In the genomic region with DNA sequence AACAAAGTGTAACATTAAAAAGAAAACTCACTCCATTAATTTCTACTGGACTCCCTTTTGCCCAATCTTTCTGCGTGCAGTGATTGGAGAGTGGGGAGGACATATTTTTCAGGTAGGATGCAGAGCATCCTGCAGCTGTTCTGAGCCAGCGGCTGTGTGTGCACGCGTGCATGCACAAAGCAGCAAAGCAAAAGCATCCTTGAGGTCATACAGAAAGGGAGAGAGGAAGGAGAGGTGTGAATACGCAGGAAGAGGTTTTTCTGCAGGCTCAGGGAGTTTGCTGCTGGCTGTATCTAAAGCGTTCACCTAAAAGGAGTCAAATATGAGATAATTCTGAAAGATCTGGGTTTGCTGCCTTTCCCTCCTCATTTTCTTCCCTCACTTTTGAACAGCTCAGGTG, we compare ENCODE assay signal across 20 cellular contexts.
DNase-seq lines count a peak whose midpoint lies in the region; ATAC-seq lines count a peak whose summit lies in the region.
"Had no signal": no experiment of that assay in that cellular context is flagged by ENCODE, and none has a peak within 500 bp of the region (broad histone marks: within the 10 kb centered on the region; RNA-seq: fewer than 3 reads in every experiment).

No MANE protein-coding gene starts in this region.

- H3K4me3 Mint-ChIP-seq in activated CD4-positive, alpha-beta memory T cell treated with anti-CD3 and anti-CD28 coated beads for 36 hours: peak overlapping the region; percentile 59
- peak overlapping the region; percentile 57 for H3K4me3 Mint-ChIP-seq in activated naive CD8-positive, alpha-beta T cell treated with anti-CD3 and anti-CD28 coated beads, Interleukin-2, amount 10 ng/mL, durations not matched to agents 7 days and 5 days
- H3K4me3 Mint-ChIP-seq in stimulated activated naive B cell treated with anti-CD40 and anti-IgM and Interleukin-4, amounts not matched to agents 10 μg/mL and 1 μg/mL and 100 μg/mL, for 72 hours: no peak overlapping the region
- H3K4me3 Mint-ChIP-seq: brain; CD14-positive monocyte; IgD-negative memory B cell; naive B cell; stimulated activated memory B cell treated with anti-CD40 and anti-IgM and Interleukin-4, amounts not matched to agents 10 μg/mL and 1 μg/mL and 100 μg/mL, for 72 hours had no signal

- POLR2A ChIA-PET in activated CD4-positive, alpha-beta memory T cell treated with anti-CD3 and anti-CD28 coated beads for 36 hours (lab: Charles Lee): interaction anchor here (0.6 to 3.7 kb wide), 11 partner anchors 10 to 159 kb away, joined by 3 to 27 read pairs (median 5); partner anchors contain the start of gene IRF4
- POLR2A ChIA-PET in activated naive CD8-positive, alpha-beta T cell treated with anti-CD3 and anti-CD28 coated beads, Interleukin-2, amount 10 ng/mL, durations not matched to agents 7 days and 5 days (lab: Charles Lee): interaction anchor here (0.6 to 1.5 kb wide), 3 partner anchors 154 to 157 kb away, joined by 3 to 8 read pairs (median 3); partner anchors contain the start of gene IRF4

- DNase-seq in activated effector memory CD4-positive, alpha-beta T cell treated with anti-CD3 and anti-CD28 coated beads, Interleukin-2, amount 50 U/mL, for 16 hours: peak; percentile 74
- no peak for DNase-seq in activated effector memory CD4-positive, alpha-beta T cell treated with Interleukin-2 at 50 U/mL for 16 hours
- peak; percentile 74 for DNase-seq in activated CD4-positive, alpha-beta memory T cell treated with anti-CD3 and anti-CD28 coated beads for 36 hours
- no peak for DNase-seq in activated naive CD8-positive, alpha-beta T cell treated with anti-CD3 and anti-CD28 coated beads, Interleukin-2, amount 10 ng/mL, durations not matched to agents 7 days and 5 days
- no peak for DNase-seq in stimulated activated naive B cell treated with anti-CD40 and anti-IgM and Interleukin-4, amounts not matched to agents 10 μg/mL and 1 μg/mL and 100 μg/mL, for 72 hours
- DNase-seq: activated gamma-delta T cell treated with Interleukin-2 at 50 U/mL for 16 hours, colonic mucosa, DMS79 treated with DMSO at 0.1 percent for 48 hours, MG63, naive B cell, NCI-H82, PC-3, trophoblast cell had no signal

- CTCF ChIA-PET in activated CD4-positive, alpha-beta memory T cell treated with anti-CD3 and anti-CD28 coated beads for 36 hours (lab: Charles Lee): interaction anchor here (0.9 to 2.3 kb wide), 7 partner anchors 10 to 360 kb away, joined by 3 to 12 read pairs (median 5); no protein-coding TSS in a partner anchor

- no peaks in the 10 kb centered on the region for H3K27me3 Mint-ChIP-seq in activated CD4-positive, alpha-beta memory T cell treated with anti-CD3 and anti-CD28 coated beads for 36 hours
- H3K27me3 Mint-ChIP-seq in activated naive CD8-positive, alpha-beta T cell treated with anti-CD3 and anti-CD28 coated beads, Interleukin-2, amount 10 ng/mL, durations not matched to agents 7 days and 5 days: no peaks in the 10 kb centered on the region
- H3K27me3 Mint-ChIP-seq in stimulated activated naive B cell treated with anti-CD40 and anti-IgM and Interleukin-4, amounts not matched to agents 10 μg/mL and 1 μg/mL and 100 μg/mL, for 72 hours: no peaks in the 10 kb centered on the region
- H3K27me3 Mint-ChIP-seq: brain; IgD-negative memory B cell; naive B cell; stimulated activated memory B cell treated with anti-CD40 and anti-IgM and Interleukin-4, amounts not matched to agents 10 μg/mL and 1 μg/mL and 100 μg/mL, for 72 hours had no signal

- peak; percentile 83 for ATAC-seq in activated naive CD8-positive, alpha-beta T cell treated with anti-CD3 and anti-CD28 coated beads, Interleukin-2, amount 10 ng/mL, durations not matched to agents 7 days and 5 days (ENCODE audit: low read depth)
- no peak for ATAC-seq in stimulated activated naive B cell treated with anti-CD40 and anti-IgM and Interleukin-4, amounts not matched to agents 10 μg/mL and 1 μg/mL and 100 μg/mL, for 72 hours (replicated peaks)
- ATAC-seq in GM18861 (IDR thresholded peaks at IDR 0.05; ENCODE audit: unreplicated experiment) (no peak), GM21423 (IDR thresholded peaks at IDR 0.05; ENCODE audit: unreplicated experiment) (no peak), HG03342 (IDR thresholded peaks at IDR 0.05; ENCODE audit: unreplicated experiment) (no peak)
- ATAC-seq: PC-3; stimulated activated memory B cell treated with anti-CD40 and anti-IgM and Interleukin-4, amounts not matched to agents 10 μg/mL and 1 μg/mL and 100 μg/mL, for 72 hours had no signal

- H3K27ac Mint-ChIP-seq in activated CD4-positive, alpha-beta memory T cell treated with anti-CD3 and anti-CD28 coated beads for 36 hours: peak overlapping the region; percentile 97
- H3K27ac Mint-ChIP-seq in activated naive CD8-positive, alpha-beta T cell treated with anti-CD3 and anti-CD28 coated beads, Interleukin-2, amount 10 ng/mL, durations not matched to agents 7 days and 5 days: peak overlapping the region; percentile 80
- peak overlapping the region; percentile 68 for H3K27ac Mint-ChIP-seq in stimulated activated naive B cell treated with anti-CD40 and anti-IgM and Interleukin-4, amounts not matched to agents 10 μg/mL and 1 μg/mL and 100 μg/mL, for 72 hours
- H3K27ac Mint-ChIP-seq: brain; CD14-positive monocyte; stimulated activated memory B cell treated with anti-CD40 and anti-IgM and Interleukin-4, amounts not matched to agents 10 μg/mL and 1 μg/mL and 100 μg/mL, for 72 hours had no signal

- peaks cover 68% of the 10 kb centered on the region for H3K4me1 Mint-ChIP-seq in activated CD4-positive, alpha-beta memory T cell treated with anti-CD3 and anti-CD28 coated beads for 36 hours (ENCODE audit: low read depth)
- peaks cover 15% of the 10 kb centered on the region for H3K4me1 Mint-ChIP-seq in activated naive CD8-positive, alpha-beta T cell treated with anti-CD3 and anti-CD28 coated beads, Interleukin-2, amount 10 ng/mL, durations not matched to agents 7 days and 5 days
- H3K4me1 Mint-ChIP-seq in stimulated activated naive B cell treated with anti-CD40 and anti-IgM and Interleukin-4, amounts not matched to agents 10 μg/mL and 1 μg/mL and 100 μg/mL, for 72 hours: peaks cover 8 to 22% of the 10 kb centered on the region in 2 donors
- H3K4me1 Mint-ChIP-seq: CD14-positive monocyte, naive B cell had no signal

- intact Hi-C loops in activated CD4-positive, alpha-beta memory T cell treated with anti-CD3 and anti-CD28 coated beads for 36 hours (cut with micrococcal nuclease): loop anchor here (1.0 to 2.0 kb wide), 8 partner anchors 10 to 360 kb away; no protein-coding TSS in a partner anchor

- H3K36me3 Mint-ChIP-seq in activated CD4-positive, alpha-beta memory T cell treated with anti-CD3 and anti-CD28 coated beads for 36 hours: peaks cover 31% of the 10 kb centered on the region
- peaks cover 15% of the 10 kb centered on the region for H3K36me3 Mint-ChIP-seq in activated naive CD8-positive, alpha-beta T cell treated with anti-CD3 and anti-CD28 coated beads, Interleukin-2, amount 10 ng/mL, durations not matched to agents 7 days and 5 days
- peaks cover 17 to 47% of the 10 kb centered on the region in 2 donors for H3K36me3 Mint-ChIP-seq in stimulated activated naive B cell treated with anti-CD40 and anti-IgM and Interleukin-4, amounts not matched to agents 10 μg/mL and 1 μg/mL and 100 μg/mL, for 72 hours

- no peaks in the 10 kb centered on the region for H3K9me3 Mint-ChIP-seq in activated CD4-positive, alpha-beta memory T cell treated with anti-CD3 and anti-CD28 coated beads for 36 hours
- H3K9me3 Mint-ChIP-seq in activated naive CD8-positive, alpha-beta T cell treated with anti-CD3 and anti-CD28 coated beads, Interleukin-2, amount 10 ng/mL, durations not matched to agents 7 days and 5 days: no peaks in the 10 kb centered on the region
- no peaks in the 10 kb centered on the region for H3K9me3 Mint-ChIP-seq in stimulated activated naive B cell treated with anti-CD40 and anti-IgM and Interleukin-4, amounts not matched to agents 10 μg/mL and 1 μg/mL and 100 μg/mL, for 72 hours
- H3K9me3 Mint-ChIP-seq: brain; IgD-negative memory B cell; naive B cell; stimulated activated memory B cell treated with anti-CD40 and anti-IgM and Interleukin-4, amounts not matched to agents 10 μg/mL and 1 μg/mL and 100 μg/mL, for 72 hours had no signal

Comparison
In these comparisons a context has a peak if more than half of its experiments do, and no peak if none do; other contexts are left out.
1. DNase-seq: peak in activated effector memory CD4-positive, alpha-beta T cell treated with anti-CD3 and anti-CD28 coated beads, Interleukin-2, amount 50 U/mL, for 16 hours (single experiment) and activated CD4-positive, alpha-beta memory T cell treated with anti-CD3 and anti-CD28 coated beads for 36 hours (single experiment); none in activated effector memory CD4-positive, alpha-beta T cell treated with Interleukin-2 at 50 U/mL for 16 hours (single experiment), activated naive CD8-positive, alpha-beta T cell treated with anti-CD3 and anti-CD28 coated beads, Interleukin-2, amount 10 ng/mL, durations not matched to agents 7 days and 5 days (single experiment) and stimulated activated naive B cell treated with anti-CD40 and anti-IgM and Interleukin-4, amounts not matched to agents 10 μg/mL and 1 μg/mL and 100 μg/mL, for 72 hours (single experiment).
2. H3K4me3 Mint-ChIP-seq: peak in activated CD4-positive, alpha-beta memory T cell treated with anti-CD3 and anti-CD28 coated beads for 36 hours (single experiment) and activated naive CD8-positive, alpha-beta T cell treated with anti-CD3 and anti-CD28 coated beads, Interleukin-2, amount 10 ng/mL, durations not matched to agents 7 days and 5 days (single experiment); none in stimulated activated naive B cell treated with anti-CD40 and anti-IgM and Interleukin-4, amounts not matched to agents 10 μg/mL and 1 μg/mL and 100 μg/mL, for 72 hours (0 of 2).
3. Peak in every context shown above with its lines, with median percentiles within 50 percentile points of each other: H3K27ac Mint-ChIP-seq.